Comparison of ENCODE assay signal across 8 cellular contexts in the genomic region with DNA sequence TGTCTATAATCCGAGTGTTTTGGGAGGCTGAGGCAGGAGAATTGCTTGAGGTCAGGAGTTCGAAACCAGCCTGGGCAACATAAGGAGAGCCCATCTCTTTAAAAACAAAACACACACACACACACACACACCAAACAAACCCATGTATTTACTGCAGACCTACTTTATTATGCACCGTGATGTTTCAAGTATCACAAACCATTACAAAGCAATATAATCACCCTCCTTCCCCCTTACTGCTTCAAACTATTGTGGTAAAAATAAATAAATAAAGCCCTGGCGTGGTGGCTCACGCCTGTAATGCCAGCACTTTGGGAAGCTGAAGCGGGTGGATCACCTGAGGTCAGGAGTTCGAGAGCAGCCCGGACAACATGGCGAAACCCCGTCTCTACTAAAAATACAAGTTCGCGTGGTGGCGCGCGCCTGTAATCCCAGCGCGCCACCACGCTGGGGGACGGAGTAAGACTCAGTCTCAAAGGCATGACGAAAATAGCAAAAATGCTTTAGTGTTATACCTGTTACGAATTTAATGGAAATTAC. TPM values are rescaled to one million over a fixed set of nuclear protein-coding genes. Genes with fewer than 3 reads are reported as not detected.
DNase-seq lines count a peak whose midpoint lies in the region; ATAC-seq, FAIRE-seq and TF ChIP-seq lines count a peak whose summit lies in the region.

No MANE protein-coding gene starts in this region.

- no peaks in the 10 kb centered on the region for H4K20me1 ChIP-seq in keratinocyte (ENCODE audit: control insufficient read depth, extremely low read depth, insufficient read depth, low read length)

- H3K4me1 ChIP-seq in keratinocyte (ENCODE audit: control insufficient read depth, extremely low read depth, insufficient read depth, low read length), result peaks cover 25% of the 10 kb centered on the region
- H3K4me1 ChIP-seq in suprapubic skin, result peaks cover 46% of the 10 kb centered on the region

- no peaks in the 10 kb centered on the region for H3K9me3 Mint-ChIP-seq in activated CD4-positive, alpha-beta T cell treated with anti-CD3 and anti-CD28 coated beads, Interleukin-2, amount 10 ng/mL, durations not matched to agents 24 days and 14 days
- H3K9me3 Mint-ChIP-seq in activated CD8-positive, alpha-beta T cell treated with anti-CD3 and anti-CD28 coated beads, Interleukin-2, amount 10 ng/mL, durations not matched to agents 7 days and 5 days (ENCODE audit: insufficient read depth), result no peaks in the 10 kb centered on the region

- intact Hi-C loops in activated CD4-positive, alpha-beta T cell treated with anti-CD3 and anti-CD28 coated beads, Interleukin-2, amount 10 ng/mL, durations not matched to agents 24 days and 14 days (cut with micrococcal nuclease), result loop anchor here (10.0 kb wide), 1 partner anchor 290 kb away; the partner anchor contains the start of gene TRERF1

- no peaks in the 10 kb centered on the region for H3K9me1 ChIP-seq in keratinocyte (ENCODE audit: control insufficient read depth, extremely low read depth, insufficient read depth, low read length)

- no peak for DNase-seq in activated CD4-positive, alpha-beta T cell treated with anti-CD3 and anti-CD28 coated beads, Interleukin-2, amount 10 ng/mL, durations not matched to agents 24 days and 14 days
- DNase-seq in activated CD4-positive, alpha-beta T cell treated with anti-CD3 and anti-CD28 coated beads for 4 hours, result no peak
- no peak for DNase-seq in activated CD8-positive, alpha-beta T cell treated with anti-CD3 and anti-CD28 coated beads, Interleukin-2, amount 10 ng/mL, durations not matched to agents 7 days and 5 days
- no peak for DNase-seq in keratinocyte (ENCODE audit: low read depth, low spot score)
- DNase-seq in suprapubic skin (ENCODE audit: low spot score in 2 of 2), result no peak
- DNase-seq in NCI-H2107 (lab: John Stamatoyannopoulos, UW), result no peak

- 65% methylated on average over 21 of the region's 21 CpGs for WGBS in suprapubic skin

- H3K27me3 ChIP-seq in keratinocyte (ENCODE audit: control insufficient read depth, extremely low read depth, insufficient read depth, low read length) (no peaks in the 10 kb centered on the region), suprapubic skin (no peaks in the 10 kb centered on the region)

- no peak overlapping the region for H3K27ac ChIP-seq in keratinocyte (ENCODE audit: control insufficient read depth, insufficient read depth, low read length)
- H3K27ac ChIP-seq in suprapubic skin, result no peak overlapping the region

- H2AFZ ChIP-seq in keratinocyte (ENCODE audit: control insufficient read depth, low read length), result no peak overlapping the region

- no peak for FAIRE-seq in keratinocyte (lab: Jason Lieb, UNC)

- peak overlapping the region; percentile 96 for H3K4me2 ChIP-seq in keratinocyte (ENCODE audit: control insufficient read depth, extremely low read depth, insufficient read depth, low read depth, low read length)

- H3K36me3 ChIP-seq in keratinocyte (ENCODE audit: control insufficient read depth in 2 of 2, extremely low read depth in 1 of 2, insufficient read depth in 2 of 2, low read length in 2 of 2) (no peaks in the 10 kb centered on the region), suprapubic skin (no peaks in the 10 kb centered on the region)

- H3K4me1 Mint-ChIP-seq in activated CD4-positive, alpha-beta T cell treated with anti-CD3 and anti-CD28 coated beads, Interleukin-2, amount 10 ng/mL, durations not matched to agents 24 days and 14 days, result peaks cover 22% of the 10 kb centered on the region
- peaks cover 35% of the 10 kb centered on the region for H3K4me1 Mint-ChIP-seq in activated CD8-positive, alpha-beta T cell treated with anti-CD3 and anti-CD28 coated beads, Interleukin-2, amount 10 ng/mL, durations not matched to agents 7 days and 5 days (ENCODE audit: low read depth)

- ATAC-seq in activated CD8-positive, alpha-beta T cell treated with anti-CD3 and anti-CD28 coated beads, Interleukin-2, amount 10 ng/mL, durations not matched to agents 7 days and 5 days, result no peak
- ATAC-seq in GM19328 (IDR thresholded peaks at IDR 0.05; ENCODE audit: unreplicated experiment) (no peak), HG02970 (IDR thresholded peaks at IDR 0.05; ENCODE audit: low FRiP score, unreplicated experiment) (no peak)

- CTCF ChIA-PET in activated CD8-positive, alpha-beta T cell treated with anti-CD3 and anti-CD28 coated beads, Interleukin-2, amount 10 ng/mL, durations not matched to agents 7 days and 5 days (lab: Charles Lee), result interaction anchor here (1.1 to 5.4 kb wide), 6 partner anchors 10 to 82 kb away, joined by 3 to 32 read pairs (median 11); no protein-coding TSS in a partner anchor

- no peaks in the 10 kb centered on the region for H3K27me3 Mint-ChIP-seq in activated CD4-positive, alpha-beta T cell treated with anti-CD3 and anti-CD28 coated beads, Interleukin-2, amount 10 ng/mL, durations not matched to agents 24 days and 14 days
- H3K27me3 Mint-ChIP-seq in activated CD8-positive, alpha-beta T cell treated with anti-CD3 and anti-CD28 coated beads, Interleukin-2, amount 10 ng/mL, durations not matched to agents 7 days and 5 days (ENCODE audit: low read depth), result peaks cover 2% of the 10 kb centered on the region

- H3K9ac ChIP-seq in keratinocyte (ENCODE audit: control insufficient read depth, extremely low read depth, insufficient read depth, low read length), result peak overlapping the region; percentile 98

- peak overlapping the region; percentile 88 to 99 (median 98) for H3K4me3 ChIP-seq in keratinocyte (ENCODE audit: control insufficient read depth in 2 of 3, extremely low read depth in 1 of 3, insufficient read depth in 2 of 3, low read depth in 1 of 3, low read length in 3 of 3)
- H3K4me3 ChIP-seq in suprapubic skin, result peak overlapping the region; percentile 91

- no peak for TF ChIP-seq POLR2A in suprapubic skin (IDR thresholded peaks at IDR 0.05)

- H3K9me3 ChIP-seq in keratinocyte (ENCODE audit: control insufficient read depth, low read depth, low read length) (no peaks in the 10 kb centered on the region), suprapubic skin (no peaks in the 10 kb centered on the region)

- TF ChIP-seq CTCF in keratinocyte (optimal IDR thresholded peaks at IDR 0.05 in 1 of 3, IDR thresholded peaks at IDR 0.05 in 1 of 3, conservative IDR thresholded peaks at IDR 0.05 in 1 of 3; ENCODE audit: extremely low read depth in 1 of 3, insufficient read depth in 2 of 3, low read length in 3 of 3) (no peak), suprapubic skin (IDR thresholded peaks at IDR 0.05) (no peak)

- dilution Hi-C loops in keratinocyte (cut with MboI; ENCODE audit: extremely low pct_ligation_motif_present, low sequenced_read_pairs), result no loop called here

- TF ChIP-seq EP300 in suprapubic skin (IDR thresholded peaks at IDR 0.05), result no peak

- peaks cover 22% of the 10 kb centered on the region for H3K79me2 ChIP-seq in keratinocyte (ENCODE audit: control insufficient read depth, insufficient read depth, low read length)

- POLR2A ChIA-PET in activated CD8-positive, alpha-beta T cell treated with anti-CD3 and anti-CD28 coated beads, Interleukin-2, amount 10 ng/mL, durations not matched to agents 7 days and 5 days (lab: Charles Lee), result interaction anchor here (0.6 to 7.7 kb wide), 10 partner anchors 14 to 146 kb away, joined by 3 to 181 read pairs (median 18); partner anchors contain the start of genes BICRAL and RPL7L1

- H3K4me3 Mint-ChIP-seq in activated CD4-positive, alpha-beta T cell treated with anti-CD3 and anti-CD28 coated beads, Interleukin-2, amount 10 ng/mL, durations not matched to agents 24 days and 14 days, result peak overlapping the region; percentile 92
- peak overlapping the region; percentile 100 for H3K4me3 Mint-ChIP-seq in activated CD8-positive, alpha-beta T cell treated with anti-CD3 and anti-CD28 coated beads, Interleukin-2, amount 10 ng/mL, durations not matched to agents 7 days and 5 days

- peaks cover 14% of the 10 kb centered on the region for H3K36me3 Mint-ChIP-seq in activated CD4-positive, alpha-beta T cell treated with anti-CD3 and anti-CD28 coated beads, Interleukin-2, amount 10 ng/mL, durations not matched to agents 24 days and 14 days (ENCODE audit: low read depth)
- peaks cover 23% of the 10 kb centered on the region for H3K36me3 Mint-ChIP-seq in activated CD8-positive, alpha-beta T cell treated with anti-CD3 and anti-CD28 coated beads, Interleukin-2, amount 10 ng/mL, durations not matched to agents 7 days and 5 days (ENCODE audit: low read depth)

- peak overlapping the region; percentile 12 for H3K27ac Mint-ChIP-seq in activated CD4-positive, alpha-beta T cell treated with anti-CD3 and anti-CD28 coated beads, Interleukin-2, amount 10 ng/mL, durations not matched to agents 24 days and 14 days
- no peak overlapping the region for H3K27ac Mint-ChIP-seq in activated CD8-positive, alpha-beta T cell treated with anti-CD3 and anti-CD28 coated beads, Interleukin-2, amount 10 ng/mL, durations not matched to agents 7 days and 5 days

RNA-seq across cellular contexts. Expression of gene TBCC, which starts 1.5 kb away (rescaled TPM):
- 18.4 TPM in 2 replicates for total RNA-seq in activated CD4-positive, alpha-beta T cell treated with anti-CD3 and anti-CD28 coated beads, Interleukin-2, amount 10 ng/mL, durations not matched to agents 24 days and 14 days
- 10 to 100 TPM; 26.7 to 29.1 TPM for total RNA-seq in activated CD8-positive, alpha-beta T cell treated with anti-CD3 and anti-CD28 coated beads, Interleukin-2, amount 10 ng/mL, durations not matched to agents 7 days and 5 days
- polyA plus RNA-seq in keratinocyte, result 14.1 to 18.8 TPM (median 16.7 TPM) in 3 replicates
- polyA plus RNA-seq in keratinocyte (2011; ENCODE audit: low read depth), result 7.7 TPM
- 12.2 and 12.8 TPM in 2 replicates for polyA plus RNA-seq in keratinocyte (2011; cell fraction: cytosol; rRNA removed)
- polyA plus RNA-seq in keratinocyte (2011; cell fraction: nucleus; rRNA removed), result 21.2 and 24.7 TPM in 2 replicates
- polyA plus RNA-seq in keratinocyte (2012; ENCODE audit: low replicate concordance), result 11.4 and 16.6 TPM in 2 replicates
- 7.4 to 15.6 TPM (median 7.6 TPM) in 3 replicates for polyA minus RNA-seq in keratinocyte
- 12.5 TPM for polyA minus RNA-seq in keratinocyte (2011; cell fraction: cytosol; rRNA and poly(A)+ RNA removed)
- 6.9 and 8.9 TPM in 2 replicates for polyA minus RNA-seq in keratinocyte (2011; cell fraction: nucleus; rRNA and poly(A)+ RNA removed)
- 10 to 100 TPM; 25.6 to 51.9 (median 30.2) TPM for total RNA-seq in suprapubic skin

RNA-seq across cellular contexts. Expression of gene PRPH2, which starts 22.0 kb away (rescaled TPM):
- not detected in 2 replicates for total RNA-seq in activated CD4-positive, alpha-beta T cell treated with anti-CD3 and anti-CD28 coated beads, Interleukin-2, amount 10 ng/mL, durations not matched to agents 24 days and 14 days
- total RNA-seq in activated CD8-positive, alpha-beta T cell treated with anti-CD3 and anti-CD28 coated beads, Interleukin-2, amount 10 ng/mL, durations not matched to agents 7 days and 5 days, result not detected
- polyA plus RNA-seq in keratinocyte, result 0.01 to 0.05 TPM in 2 of 3 replicates, not detected in the other
- not detected for polyA plus RNA-seq in keratinocyte (2011; ENCODE audit: low read depth)
- 0.03 TPM in 1 of 2 replicates, not detected in the other for polyA plus RNA-seq in keratinocyte (2011; cell fraction: cytosol; rRNA removed)
- not detected in 2 replicates for polyA plus RNA-seq in keratinocyte (2011; cell fraction: nucleus; rRNA removed)
- polyA plus RNA-seq in keratinocyte (2012; ENCODE audit: low replicate concordance), result 0.08 TPM in 1 of 2 replicates, not detected in the other
- polyA minus RNA-seq in keratinocyte, result not detected in 3 replicates
- not detected for polyA minus RNA-seq in keratinocyte (2011; cell fraction: cytosol; rRNA and poly(A)+ RNA removed)
- not detected in 2 replicates for polyA minus RNA-seq in keratinocyte (2011; cell fraction: nucleus; rRNA and poly(A)+ RNA removed)
- under 1 TPM in 1 of 4 donors, not detected in 3; 0.38 TPM for total RNA-seq in suprapubic skin

RNA-seq across cellular contexts. Expression of gene BICRAL, which starts 37.4 kb away (rescaled TPM):
- 12.5 and 12.9 TPM in 2 replicates for total RNA-seq in activated CD4-positive, alpha-beta T cell treated with anti-CD3 and anti-CD28 coated beads, Interleukin-2, amount 10 ng/mL, durations not matched to agents 24 days and 14 days
- 10 to 100 TPM; 18.0 to 18.8 TPM for total RNA-seq in activated CD8-positive, alpha-beta T cell treated with anti-CD3 and anti-CD28 coated beads, Interleukin-2, amount 10 ng/mL, durations not matched to agents 7 days and 5 days
- 4.2 to 6.5 TPM (median 5.0 TPM) in 3 replicates for polyA plus RNA-seq in keratinocyte
- 1.4 TPM for polyA plus RNA-seq in keratinocyte (2011; ENCODE audit: low read depth)
- 3.3 and 5.7 TPM in 2 replicates for polyA plus RNA-seq in keratinocyte (2011; cell fraction: cytosol; rRNA removed)
- polyA plus RNA-seq in keratinocyte (2011; cell fraction: nucleus; rRNA removed), result 8.0 and 8.2 TPM in 2 replicates
- polyA plus RNA-seq in keratinocyte (2012; ENCODE audit: low replicate concordance), result 3.0 and 3.6 TPM in 2 replicates
- 5.6 to 13.1 TPM (median 10.2 TPM) in 3 replicates for polyA minus RNA-seq in keratinocyte
- 5.4 TPM for polyA minus RNA-seq in keratinocyte (2011; cell fraction: cytosol; rRNA and poly(A)+ RNA removed)
- polyA minus RNA-seq in keratinocyte (2011; cell fraction: nucleus; rRNA and poly(A)+ RNA removed), result 6.0 and 10.6 TPM in 2 replicates
- total RNA-seq in suprapubic skin, result 10 to 100 TPM; 20.7 to 28.2 (median 25.4) TPM
